Comparison of ENCODE assay signal across 8 cellular contexts in genomic region chr9:34048730-34049629, GRCh38. TPM values are rescaled to one million over a fixed set of nuclear protein-coding genes. Genes with fewer than 3 reads are reported as not detected.
DNase-seq lines count a peak whose midpoint lies in the region; ATAC-seq and TF ChIP-seq lines count a peak whose summit lies in the region.

A gene with protein sequence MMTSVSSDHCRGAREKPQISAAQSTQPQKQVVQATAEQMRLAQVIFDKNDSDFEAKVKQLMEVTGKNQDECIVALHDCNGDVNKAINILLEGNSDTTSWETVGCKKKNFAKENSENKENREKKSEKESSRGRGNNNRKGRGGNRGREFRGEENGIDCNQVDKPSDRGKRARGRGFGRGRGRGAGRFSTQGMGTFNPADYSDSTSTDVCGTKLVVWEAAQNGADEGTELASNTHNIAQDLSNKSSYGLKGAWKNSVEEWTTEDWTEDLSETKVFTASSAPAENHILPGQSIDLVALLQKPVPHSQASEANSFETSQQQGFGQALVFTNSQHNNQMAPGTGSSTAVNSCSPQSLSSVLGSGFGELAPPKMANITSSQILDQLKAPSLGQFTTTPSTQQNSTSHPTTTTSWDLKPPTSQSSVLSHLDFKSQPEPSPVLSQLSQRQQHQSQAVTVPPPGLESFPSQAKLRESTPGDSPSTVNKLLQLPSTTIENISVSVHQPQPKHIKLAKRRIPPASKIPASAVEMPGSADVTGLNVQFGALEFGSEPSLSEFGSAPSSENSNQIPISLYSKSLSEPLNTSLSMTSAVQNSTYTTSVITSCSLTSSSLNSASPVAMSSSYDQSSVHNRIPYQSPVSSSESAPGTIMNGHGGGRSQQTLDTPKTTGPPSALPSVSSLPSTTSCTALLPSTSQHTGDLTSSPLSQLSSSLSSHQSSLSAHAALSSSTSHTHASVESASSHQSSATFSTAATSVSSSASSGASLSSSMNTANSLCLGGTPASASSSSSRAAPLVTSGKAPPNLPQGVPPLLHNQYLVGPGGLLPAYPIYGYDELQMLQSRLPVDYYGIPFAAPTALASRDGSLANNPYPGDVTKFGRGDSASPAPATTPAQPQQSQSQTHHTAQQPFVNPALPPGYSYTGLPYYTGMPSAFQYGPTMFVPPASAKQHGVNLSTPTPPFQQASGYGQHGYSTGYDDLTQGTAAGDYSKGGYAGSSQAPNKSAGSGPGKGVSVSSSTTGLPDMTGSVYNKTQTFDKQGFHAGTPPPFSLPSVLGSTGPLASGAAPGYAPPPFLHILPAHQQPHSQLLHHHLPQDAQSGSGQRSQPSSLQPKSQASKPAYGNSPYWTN (minus strand): TSS chr9:34048887. CDS start chr9:34017148, 31,739 bp downstream.

- TF ChIP-seq POLR2A in erythroblast (IDR thresholded peaks at IDR 0.05; ENCODE audit: low read length) = peak; percentile 93

- peak within 1 kb of the TSS; percentile 99 for H2AFZ ChIP-seq in PC-3 (ENCODE audit: low read length)

- H3K36me3 ChIP-seq in PC-3 (ENCODE audit: low read depth, low read length) = no peaks in the 10 kb centered on the region
- H3K36me3 ChIP-seq in mucosa of stomach (ENCODE audit: control insufficient read depth, insufficient read depth, low read length) = no peaks in the 10 kb centered on the region

- H3K4me3 ChIP-seq in PC-3 (ENCODE audit: low read length) (peak within 1 kb of the TSS; percentile 98), mucosa of stomach (ENCODE audit: low read length) (peak within 1 kb of the TSS; percentile 99)

- peak; percentile 95 for DNase-seq in DMS153 (lab: John Stamatoyannopoulos, UW)
- DNase-seq in PC-3 = peak; percentile 89
- peak; percentile 98 for DNase-seq in activated T-cell treated with anti-CD3 and anti-CD28 coated beads, Interleukin-2, amount 50 U/mL, for 1 hour
- DNase-seq in erythroblast (lab: John Stamatoyannopoulos, UW) = peak; percentile 99 to 100
- DNase-seq in stimulated activated CD8-positive, alpha-beta memory T cell treated with anti-CD3 and anti-CD28 coated beads, Interleukin-7, amount 100 ng/mL, for 1 hour (ENCODE audit: low read depth in 2 of 2) = peak; percentile 92 to 94

- H4K20me1 ChIP-seq in PC-3 (ENCODE audit: low read length) = peaks cover 22% of the 10 kb centered on the region

- TF ChIP-seq EP300 in Ishikawa (IDR thresholded peaks at IDR 0.05; ENCODE audit: borderline replicate concordance) = peak; percentile 11; the same call in 1 of the 2 replicates

- POLR2A ChIA-PET in PC-3 (lab: Charles Lee; ENCODE audit: unreplicated experiment) = interaction anchor here (0.6 kb wide), 1 partner anchor 132 kb away, joined by 3 read pairs; no protein-coding TSS in a partner anchor

- peak; percentile 78 for ATAC-seq in GM21576 (IDR thresholded peaks at IDR 0.05; ENCODE audit: unreplicated experiment)
- ATAC-seq in PC-3 = peak; percentile 81

- H3K9me2 ChIP-seq in PC-3 (replicated peaks; ENCODE audit: low read length) = no peaks in the 10 kb centered on the region

- CTCF ChIA-PET in PC-3 (lab: Charles Lee) = no interaction called here

- H3K4me1 ChIP-seq in PC-3 (ENCODE audit: insufficient read depth, low read length) = peaks cover 18% of the 10 kb centered on the region
- H3K4me1 ChIP-seq in mucosa of stomach (ENCODE audit: control insufficient read depth, insufficient read depth, low read length) = peaks cover 11% of the 10 kb centered on the region

- no peak for TF ChIP-seq CTCF in PC-3 (conservative IDR thresholded peaks at IDR 0.05; ENCODE audit: low read depth, low read length)

- no peaks in the 10 kb centered on the region for H3F3A ChIP-seq in PC-3 (ENCODE audit: low read length, unreplicated experiment)

- peak within 1 kb of the TSS; percentile 94 for H3K27ac ChIP-seq in PC-3 (ENCODE audit: low read length)

- H3K27me3 ChIP-seq in PC-3 (ENCODE audit: low read length) (no peaks in the 10 kb centered on the region), mucosa of stomach (ENCODE audit: control insufficient read depth, insufficient read depth, low read length) (no peaks in the 10 kb centered on the region)

- intact Hi-C loops in PC-3 (cut with micrococcal nuclease) = no loop called here

- peak within 1 kb of the TSS; percentile 93 for H3K4me2 ChIP-seq in PC-3 (ENCODE audit: low read length)

- peak; percentile 10; the same call in 1 of the 2 replicates for TF ChIP-seq RAD21 in Ishikawa (IDR thresholded peaks at IDR 0.05; ENCODE audit: low read depth)

- H3K9ac ChIP-seq in PC-3 (ENCODE audit: low read length) (peak within 1 kb of the TSS; percentile 99), mucosa of stomach (ENCODE audit: low read length) (peak within 1 kb of the TSS; percentile 93)

- peaks cover 47% of the 10 kb centered on the region for H3K79me2 ChIP-seq in PC-3 (ENCODE audit: low read length)

- H3K9me3 ChIP-seq in PC-3 (ENCODE audit: low read length) (no peaks in the 10 kb centered on the region), mucosa of stomach (ENCODE audit: control insufficient read depth, low read length) (no peaks in the 10 kb centered on the region)

- BruUV-seq in PC-3 (replicated peaks; lab: Mats Ljungman, UMichigan) = no TSS peak

TF ChIP-seq in Ishikawa, 13 proteins besides CTCF, POLR2A, EP300 and RAD21:
- 0 out of 2 replicates have a peak, but pooled peaks have one; percentile 4 for TF ChIP-seq CEBPB (IDR thresholded peaks at IDR 0.05)
- no peak for TF ChIP-seq FOXM1 (IDR thresholded peaks at IDR 0.05; ENCODE audit: borderline replicate concordance, low read depth)
- TF ChIP-seq, protein P1, sequence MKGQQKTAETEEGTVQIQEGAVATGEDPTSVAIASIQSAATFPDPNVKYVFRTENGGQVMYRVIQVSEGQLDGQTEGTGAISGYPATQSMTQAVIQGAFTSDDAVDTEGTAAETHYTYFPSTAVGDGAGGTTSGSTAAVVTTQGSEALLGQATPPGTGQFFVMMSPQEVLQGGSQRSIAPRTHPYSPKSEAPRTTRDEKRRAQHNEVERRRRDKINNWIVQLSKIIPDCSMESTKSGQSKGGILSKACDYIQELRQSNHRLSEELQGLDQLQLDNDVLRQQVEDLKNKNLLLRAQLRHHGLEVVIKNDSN (IDR thresholded peaks at IDR 0.05) = peak; percentile 91
- TF ChIP-seq TEAD4 (IDR thresholded peaks at IDR 0.05) = peak; percentile 61
- peak; percentile 97 for TF ChIP-seq CREB1 (IDR thresholded peaks at IDR 0.05; ENCODE audit: low read depth)
- 0 out of 2 replicates have a peak, but pooled peaks have one; percentile 50 for TF ChIP-seq ZBTB7A (IDR thresholded peaks at IDR 0.05; ENCODE audit: low read depth)
- 0 out of 2 replicates have a peak, but pooled peaks have one; percentile 16 for TF ChIP-seq NFIC (IDR thresholded peaks at IDR 0.05)
- TF ChIP-seq, protein P2, sequence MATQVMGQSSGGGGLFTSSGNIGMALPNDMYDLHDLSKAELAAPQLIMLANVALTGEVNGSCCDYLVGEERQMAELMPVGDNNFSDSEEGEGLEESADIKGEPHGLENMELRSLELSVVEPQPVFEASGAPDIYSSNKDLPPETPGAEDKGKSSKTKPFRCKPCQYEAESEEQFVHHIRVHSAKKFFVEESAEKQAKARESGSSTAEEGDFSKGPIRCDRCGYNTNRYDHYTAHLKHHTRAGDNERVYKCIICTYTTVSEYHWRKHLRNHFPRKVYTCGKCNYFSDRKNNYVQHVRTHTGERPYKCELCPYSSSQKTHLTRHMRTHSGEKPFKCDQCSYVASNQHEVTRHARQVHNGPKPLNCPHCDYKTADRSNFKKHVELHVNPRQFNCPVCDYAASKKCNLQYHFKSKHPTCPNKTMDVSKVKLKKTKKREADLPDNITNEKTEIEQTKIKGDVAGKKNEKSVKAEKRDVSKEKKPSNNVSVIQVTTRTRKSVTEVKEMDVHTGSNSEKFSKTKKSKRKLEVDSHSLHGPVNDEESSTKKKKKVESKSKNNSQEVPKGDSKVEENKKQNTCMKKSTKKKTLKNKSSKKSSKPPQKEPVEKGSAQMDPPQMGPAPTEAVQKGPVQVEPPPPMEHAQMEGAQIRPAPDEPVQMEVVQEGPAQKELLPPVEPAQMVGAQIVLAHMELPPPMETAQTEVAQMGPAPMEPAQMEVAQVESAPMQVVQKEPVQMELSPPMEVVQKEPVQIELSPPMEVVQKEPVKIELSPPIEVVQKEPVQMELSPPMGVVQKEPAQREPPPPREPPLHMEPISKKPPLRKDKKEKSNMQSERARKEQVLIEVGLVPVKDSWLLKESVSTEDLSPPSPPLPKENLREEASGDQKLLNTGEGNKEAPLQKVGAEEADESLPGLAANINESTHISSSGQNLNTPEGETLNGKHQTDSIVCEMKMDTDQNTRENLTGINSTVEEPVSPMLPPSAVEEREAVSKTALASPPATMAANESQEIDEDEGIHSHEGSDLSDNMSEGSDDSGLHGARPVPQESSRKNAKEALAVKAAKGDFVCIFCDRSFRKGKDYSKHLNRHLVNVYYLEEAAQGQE (IDR thresholded peaks at IDR 0.05; ENCODE audit: low read depth) = no peak
- TF ChIP-seq YY1 (IDR thresholded peaks at IDR 0.05; ENCODE audit: low read depth) = peak; percentile 85
- peak; percentile 82 for TF ChIP-seq TCF12 (IDR thresholded peaks at IDR 0.05; ENCODE audit: low read depth)
- no peak; the same call in 1 of the 2 replicates for TF ChIP-seq EGR1 (IDR thresholded peaks at IDR 0.05)
- peak; percentile 83 for TF ChIP-seq TAF1 (IDR thresholded peaks at IDR 0.05; ENCODE audit: low read depth)
- TF ChIP-seq, protein P3, sequence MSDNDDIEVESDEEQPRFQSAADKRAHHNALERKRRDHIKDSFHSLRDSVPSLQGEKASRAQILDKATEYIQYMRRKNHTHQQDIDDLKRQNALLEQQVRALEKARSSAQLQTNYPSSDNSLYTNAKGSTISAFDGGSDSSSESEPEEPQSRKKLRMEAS (IDR thresholded peaks at IDR 0.05) = peak; percentile 99

RNA-seq across cellular contexts. Expression of the gene that starts here (rescaled TPM):
- 12.6 and 19.0 TPM in 2 replicates for total RNA-seq in PC-3 (2014; rRNA removed)

Comparison
In these comparisons a context has a peak if more than half of its experiments do, and no peak if none do; other contexts are left out.
1. Peak in every context shown above with its lines: DNase-seq, ATAC-seq, H3K4me3 ChIP-seq and H3K27ac ChIP-seq.